In genomic region chr3:175357758-175358157, GRCh38 we compare ENCODE assay signal across 1 cellular context.
TF ChIP-seq lines count a peak whose summit lies in the region.

No MANE protein-coding gene starts in this region.

TF ChIP-seq in A549, 52 proteins besides CTCF, POLR2A, EP300 and RAD21 (continued from another document):
- TF ChIP-seq ZSCAN20 (CRISPR knock-in tag; IDR thresholded peaks at IDR 0.05) = no peak
- TF ChIP-seq, protein P1, sequence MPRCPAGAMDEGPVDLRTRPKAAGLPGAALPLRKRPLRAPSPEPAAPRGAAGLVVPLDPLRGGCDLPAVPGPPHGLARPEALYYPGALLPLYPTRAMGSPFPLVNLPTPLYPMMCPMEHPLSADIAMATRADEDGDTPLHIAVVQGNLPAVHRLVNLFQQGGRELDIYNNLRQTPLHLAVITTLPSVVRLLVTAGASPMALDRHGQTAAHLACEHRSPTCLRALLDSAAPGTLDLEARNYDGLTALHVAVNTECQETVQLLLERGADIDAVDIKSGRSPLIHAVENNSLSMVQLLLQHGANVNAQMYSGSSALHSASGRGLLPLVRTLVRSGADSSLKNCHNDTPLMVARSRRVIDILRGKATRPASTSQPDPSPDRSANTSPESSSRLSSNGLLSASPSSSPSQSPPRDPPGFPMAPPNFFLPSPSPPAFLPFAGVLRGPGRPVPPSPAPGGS (IDR thresholded peaks at IDR 0.05) = no peak
TF ChIP-seq in A549: peak in this region for 0.
